9 cellular contexts compared by ENCODE assay signal in the genomic region with DNA sequence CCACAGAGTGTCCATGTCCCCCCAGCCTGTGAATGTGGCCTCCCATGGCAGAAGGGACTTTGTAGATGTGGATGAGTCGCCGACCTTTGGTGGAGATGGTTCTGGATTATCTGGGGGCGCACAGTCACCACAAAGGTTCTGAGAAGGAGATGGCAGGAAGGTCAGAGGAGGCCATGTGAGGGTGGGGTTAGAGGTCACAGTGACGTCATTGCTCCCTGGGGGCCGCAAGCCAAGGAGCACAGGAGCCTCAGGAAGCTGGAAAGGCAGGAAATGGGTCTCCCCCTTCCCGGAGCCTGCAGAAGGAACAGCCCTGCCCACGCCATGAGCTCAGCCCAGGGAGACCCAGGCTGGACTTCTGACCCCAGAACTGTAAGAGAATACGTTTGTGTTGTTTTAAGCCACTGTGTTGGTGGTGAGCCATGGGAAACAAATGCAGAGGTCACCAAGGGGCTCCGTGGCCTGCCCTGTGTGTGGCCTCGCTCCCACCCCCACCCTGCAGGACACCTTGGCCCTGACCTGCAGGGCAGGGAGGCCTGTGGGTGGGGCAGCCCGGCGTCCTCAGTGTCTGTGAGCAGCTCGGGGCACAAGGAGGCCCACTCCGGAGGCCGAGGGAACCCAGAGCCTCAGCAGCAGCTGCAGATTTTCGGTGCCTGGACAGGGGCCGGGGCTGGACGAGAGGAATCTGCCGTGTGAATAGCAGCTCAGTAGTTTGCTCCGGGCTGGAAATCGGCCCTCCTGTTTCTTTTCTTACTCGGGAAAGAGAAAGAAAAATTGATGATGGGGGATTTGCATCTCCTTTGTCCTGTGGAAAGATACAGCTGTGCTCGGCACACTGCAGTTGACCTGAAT. TPM values are rescaled to one million over a fixed set of nuclear protein-coding genes. Genes with fewer than 3 reads are reported as not detected.
A peak's percentile ranks its signal among the peaks of the same experiment; 100 is the strongest.
DNase-seq lines count a peak whose midpoint lies in the region; ATAC-seq, FAIRE-seq and TF ChIP-seq lines count a peak whose summit lies in the region.
"Had no signal": no experiment of that assay in that cellular context is flagged by ENCODE, and none has a peak within 500 bp of the region (broad histone marks: within the 10 kb centered on the region; RNA-seq: fewer than 3 reads in every experiment).

No MANE protein-coding gene starts in this region.

- H3K9me3 Mint-ChIP-seq in stimulated activated naive B cell treated with anti-CD40 and anti-IgM and Interleukin-4, amounts not matched to agents 10 μg/mL and 1 μg/mL and 100 μg/mL, for 72 hours, result peaks cover 0 to 7% of the 10 kb centered on the region in 2 donors

- no peak for TF ChIP-seq CTCF in astrocyte of the spinal cord (IDR thresholded peaks at IDR 0.05; ENCODE audit: low read depth, low read length)

- H3K27ac Mint-ChIP-seq in stimulated activated naive B cell treated with anti-CD40 and anti-IgM and Interleukin-4, amounts not matched to agents 10 μg/mL and 1 μg/mL and 100 μg/mL, for 72 hours, result peak overlapping the region; percentile 84

- peaks cover 67 to 69% of the 10 kb centered on the region in 2 donors for H3K4me1 Mint-ChIP-seq in stimulated activated naive B cell treated with anti-CD40 and anti-IgM and Interleukin-4, amounts not matched to agents 10 μg/mL and 1 μg/mL and 100 μg/mL, for 72 hours

- H3K4me3 ChIP-seq in astrocyte of the spinal cord (ENCODE audit: low read depth, low read length), result no peak overlapping the region

- ATAC-seq in stimulated activated naive B cell treated with anti-CD40 and anti-IgM and Interleukin-4, amounts not matched to agents 10 μg/mL and 1 μg/mL and 100 μg/mL, for 72 hours (replicated peaks), result peak; percentile 33 to 38

- TF ChIP-seq POLR2A in GM12891 (IDR thresholded peaks at IDR 0.05; ENCODE audit: low read depth, low read length), result no peak

- no peaks in the 10 kb centered on the region for H3K27me3 Mint-ChIP-seq in stimulated activated naive B cell treated with anti-CD40 and anti-IgM and Interleukin-4, amounts not matched to agents 10 μg/mL and 1 μg/mL and 100 μg/mL, for 72 hours

- H3K36me3 Mint-ChIP-seq in stimulated activated naive B cell treated with anti-CD40 and anti-IgM and Interleukin-4, amounts not matched to agents 10 μg/mL and 1 μg/mL and 100 μg/mL, for 72 hours, result peaks cover 43 to 59% of the 10 kb centered on the region in 2 donors

- peak overlapping the region; percentile 17 to 55 for H3K4me3 Mint-ChIP-seq in stimulated activated naive B cell treated with anti-CD40 and anti-IgM and Interleukin-4, amounts not matched to agents 10 μg/mL and 1 μg/mL and 100 μg/mL, for 72 hours

- in situ Hi-C loops in astrocyte of the spinal cord (cut with HindIII; ENCODE audit: low sequenced_read_pairs), result no loop called here

- peak; percentile 63 for DNase-seq in DMS53 (lab: John Stamatoyannopoulos, UW)
- no peak for DNase-seq in DMS53 treated with DMSO at 0.1 percent for 48 hours (lab: John Stamatoyannopoulos, UW; ENCODE audit: unreplicated experiment)
- peak; percentile 64 for DNase-seq in astrocyte of the spinal cord (ENCODE audit: low read depth, low spot score)
- peak; percentile 53 for DNase-seq in iris pigment epithelial cell (ENCODE audit: low read depth)
- DNase-seq in stimulated activated naive B cell treated with anti-CD40 and anti-IgM and Interleukin-4, amounts not matched to agents 10 μg/mL and 1 μg/mL and 100 μg/mL, for 72 hours, result no peak
- DNase-seq in inferior parietal cortex (ENCODE audit: extremely low spot score), result no peak
- DNase-seq in GM12891 (ENCODE audit: insufficient read length, low spot score), result no peak
- no peak for DNase-seq in central memory CD4-positive, alpha-beta T cell
- DNase-seq: amniotic stem cell had no signal

- no peak for FAIRE-seq in GM12891 (lab: Jason Lieb, UNC)

TF ChIP-seq in GM12891, 5 proteins besides CTCF, POLR2A, EP300 and RAD21:
- TF ChIP-seq SPI1 (IDR thresholded peaks at IDR 0.05; ENCODE audit: low read depth, low read length), result no peak
- no peak for TF ChIP-seq POU2F2 (IDR thresholded peaks at IDR 0.05; ENCODE audit: low read depth, low read length)
- no peak for TF ChIP-seq POLR2AphosphoS5 (IDR thresholded peaks at IDR 0.05; ENCODE audit: low read depth, low read length)
- no peak for TF ChIP-seq TAF1 (IDR thresholded peaks at IDR 0.05; ENCODE audit: low read depth, low read length)
- no peak for TF ChIP-seq PAX5 (IDR thresholded peaks at IDR 0.05; ENCODE audit: insufficient read depth, low read length, severe bottlenecking)

RNA-seq across cellular contexts. Expression of a gene that starts 32.1 kb away (rescaled TPM):
- 8.7 TPM for polyA plus RNA-seq in GM12891 (2012; ENCODE audit: low read depth, missing spikeins)

Comparison
In these comparisons a context has a peak if more than half of its experiments do, and no peak if none do; other contexts are left out.
1. DNase-seq: peak in DMS53 (single experiment), astrocyte of the spinal cord (single experiment) and iris pigment epithelial cell (single experiment); none in DMS53 treated with DMSO at 0.1 percent for 48 hours (single experiment), stimulated activated naive B cell treated with anti-CD40 and anti-IgM and Interleukin-4, amounts not matched to agents 10 μg/mL and 1 μg/mL and 100 μg/mL, for 72 hours (single experiment), inferior parietal cortex (single experiment), GM12891 (single experiment) and central memory CD4-positive, alpha-beta T cell (single experiment).